In the genomic region with DNA sequence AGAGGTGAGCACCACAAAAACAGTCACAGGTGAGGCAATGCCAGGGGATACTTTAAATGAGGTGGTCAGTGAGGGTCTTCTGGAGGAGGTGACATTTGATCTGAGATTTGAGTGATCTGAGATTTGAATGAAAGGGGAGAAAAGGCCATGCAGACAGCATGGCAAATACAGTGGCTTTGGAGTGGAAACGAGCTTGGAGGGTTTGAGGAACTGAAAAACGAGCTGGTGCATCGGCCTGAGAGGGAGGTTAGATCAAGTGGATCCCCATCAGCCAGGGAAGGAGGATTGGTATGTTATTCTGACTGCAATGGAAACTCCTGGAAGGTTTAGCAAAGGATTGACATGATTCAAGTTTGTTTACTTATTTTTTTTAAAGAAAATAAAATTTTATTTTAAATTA, we compare ENCODE assay signal across 29 cellular contexts.
A peak's percentile ranks its signal among the peaks of the same experiment; 100 is the strongest.
DNase-seq lines count a peak whose midpoint lies in the region; ATAC-seq and TF ChIP-seq lines count a peak whose summit lies in the region.
"Had no signal": no experiment of that assay in that cellular context is flagged by ENCODE, and none has a peak within 500 bp of the region (broad histone marks: within the 10 kb centered on the region; RNA-seq: fewer than 3 reads in every experiment).

No MANE protein-coding gene starts in this region.

- DNase-seq in G401 (ENCODE audit: low spot score) (peak; percentile 15), RPMI8226 (peak; percentile 28), T1000 (lab: John Stamatoyannopoulos, UW) (no peak), gastrocnemius medialis (no peak), heart right ventricle (no peak), HAP-1 (ENCODE audit: low spot score in 2 of 2) (no peak)
- DNase-seq: activated CD4-positive, alpha-beta T cell treated with anti-CD3 and anti-CD28 coated beads for 4 hours; activated naive CD4-positive, alpha-beta T cell treated with anti-CD3 and anti-CD28 coated beads, Interleukin-2, amount 10 ng/mL, durations not matched to agents 7 days and 5 days; adrenal gland; cerebellar nuclear complex; dorsolateral prefrontal cortex; esophagus squamous epithelium; foreskin keratinocyte; heart left ventricle; kidney; left ventricle myocardium superior; NCI-H1092; NCI-H1694 treated with DMSO at 0.1 percent for 48 hours; NCI-H510A; PC-3; retina; SHP77 treated with DMSO at 0.1 percent for 48 hours; substantia nigra; WERI-Rb-1 had no signal

- in situ Hi-C loops in G401 (cut with HindIII; ENCODE audit: low sequenced_read_pairs): no loop called here
- in situ Hi-C loops in gastrocnemius medialis (cut with MboI; ENCODE audit: low sequenced_read_pairs in 4 of 4): no loop called here
- in situ Hi-C loops in HAP-1 (cut with MboI; ENCODE audit: low sequenced_read_pairs): no loop called here

- TF ChIP-seq CTCF in gastrocnemius medialis (IDR thresholded peaks at IDR 0.05 in 4 of 5, conservative IDR thresholded peaks at IDR 0.05 in 1 of 5) (no peak), heart right ventricle (IDR thresholded peaks at IDR 0.05) (no peak)

- H3K4me3 ChIP-seq in gastrocnemius medialis (no peak overlapping the region), heart right ventricle (no peak overlapping the region), HAP-1 (no peak overlapping the region)
- H3K4me3 ChIP-seq: adrenal gland, dorsolateral prefrontal cortex, esophagus squamous epithelium, heart left ventricle had no signal

- H3K9me3 ChIP-seq in gastrocnemius medialis: no peaks in the 10 kb centered on the region
- H3K9me3 ChIP-seq in heart right ventricle: no peaks in the 10 kb centered on the region
- H3K9me3 ChIP-seq in HAP-1: no peaks in the 10 kb centered on the region
- H3K9me3 ChIP-seq: adrenal gland, esophagus squamous epithelium, heart left ventricle had no signal

- TF ChIP-seq POLR2A in gastrocnemius medialis (IDR thresholded peaks at IDR 0.05): no peak

- H3K36me3 ChIP-seq in gastrocnemius medialis (no peaks in the 10 kb centered on the region), heart right ventricle (no peaks in the 10 kb centered on the region), HAP-1 (replicated peaks) (no peaks in the 10 kb centered on the region)
- H3K36me3 ChIP-seq: adrenal gland, esophagus squamous epithelium, heart left ventricle, WERI-Rb-1 had no signal

- peaks cover 20 to 22% of the 10 kb centered on the region in 2 donors for H3K4me1 ChIP-seq in gastrocnemius medialis
- no peaks in the 10 kb centered on the region for H3K4me1 ChIP-seq in heart right ventricle
- no peaks in the 10 kb centered on the region for H3K4me1 ChIP-seq in HAP-1
- H3K4me1 ChIP-seq: esophagus squamous epithelium, foreskin keratinocyte, parathyroid adenoma had no signal

- H3K27me3 ChIP-seq in gastrocnemius medialis (no peaks in the 10 kb centered on the region), heart right ventricle (peaks cover 0 to 4% (median 0%) of the 10 kb centered on the region in 7 donors), HAP-1 (ENCODE audit: low read depth) (no peaks in the 10 kb centered on the region)
- H3K27me3 ChIP-seq: adrenal gland, esophagus squamous epithelium had no signal

- intact Hi-C loops in gastrocnemius medialis (cut with DNase I; ENCODE audit: low total_unique reads): no loop called here
- intact Hi-C loops in heart right ventricle (cut with DNase I): no loop called here

- ATAC-seq in GM18907 (IDR thresholded peaks at IDR 0.05; ENCODE audit: unreplicated experiment) (peak; percentile 77), HG02588 (IDR thresholded peaks at IDR 0.05; ENCODE audit: unreplicated experiment) (peak; percentile 42), gastrocnemius medialis (no peak), heart right ventricle (no peak)
- ATAC-seq: activated T-helper 17 cell treated with anti-CD3 and anti-CD28 coated beads, Interleukin-2, amount 50 U/mL, for 72 hours; foreskin keratinocyte; PC-3; stimulated activated effector memory CD8-positive, alpha-beta T cell treated with anti-CD3 and anti-CD28 coated beads, Interleukin-12 subunit alpha, Interleukin-12 subunit beta, amount 100 ng/mL, for 72 hours had no signal

- WGBS in heart right ventricle, 2 donors: 61 to 66% methylated on average over 3 of the region's 3 CpGs

- H3K27ac ChIP-seq in gastrocnemius medialis: no peak overlapping the region
- no peak overlapping the region for H3K27ac ChIP-seq in heart right ventricle
- H3K27ac ChIP-seq: adrenal gland, dorsolateral prefrontal cortex, esophagus squamous epithelium, foreskin keratinocyte, heart left ventricle, parathyroid adenoma, WERI-Rb-1 had no signal

Comparison
In these comparisons a context has a peak if more than half of its experiments do, and no peak if none do; other contexts are left out.
1. DNase-seq: peak in G401 (single experiment) and RPMI8226 (single experiment); none in T1000 (single experiment), gastrocnemius medialis (0 of 2), heart right ventricle (0 of 2) and HAP-1 (0 of 2).
2. ATAC-seq: peak in GM18907 (single experiment) and HG02588 (single experiment); none in gastrocnemius medialis (0 of 2) and heart right ventricle (0 of 8).